In the genomic region with DNA sequence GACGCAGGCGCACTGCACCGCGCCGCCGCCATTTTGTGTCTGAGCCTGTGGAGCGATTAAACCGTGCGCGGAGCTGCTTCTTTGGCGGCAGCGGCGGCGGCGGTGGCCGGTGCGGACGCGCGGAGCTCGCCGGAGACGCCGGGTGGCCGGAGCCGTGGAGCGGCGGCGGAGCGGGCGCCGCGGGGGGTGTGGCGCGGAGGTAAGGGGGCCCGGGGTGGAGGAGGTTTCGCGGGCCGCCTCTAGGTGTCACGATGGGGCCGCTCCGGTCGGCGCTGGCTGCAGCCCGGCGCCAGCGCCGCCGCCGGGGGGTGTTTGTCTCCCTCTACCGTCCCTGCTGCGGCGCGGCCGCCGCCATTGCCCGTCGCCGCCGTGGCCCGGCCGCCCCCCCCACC, we compare ENCODE assay signal across 1 cellular context.
A peak's percentile ranks its signal among the peaks of the same experiment; 100 is the strongest.
TF ChIP-seq lines count a peak whose summit lies in the region.

A gene with protein sequence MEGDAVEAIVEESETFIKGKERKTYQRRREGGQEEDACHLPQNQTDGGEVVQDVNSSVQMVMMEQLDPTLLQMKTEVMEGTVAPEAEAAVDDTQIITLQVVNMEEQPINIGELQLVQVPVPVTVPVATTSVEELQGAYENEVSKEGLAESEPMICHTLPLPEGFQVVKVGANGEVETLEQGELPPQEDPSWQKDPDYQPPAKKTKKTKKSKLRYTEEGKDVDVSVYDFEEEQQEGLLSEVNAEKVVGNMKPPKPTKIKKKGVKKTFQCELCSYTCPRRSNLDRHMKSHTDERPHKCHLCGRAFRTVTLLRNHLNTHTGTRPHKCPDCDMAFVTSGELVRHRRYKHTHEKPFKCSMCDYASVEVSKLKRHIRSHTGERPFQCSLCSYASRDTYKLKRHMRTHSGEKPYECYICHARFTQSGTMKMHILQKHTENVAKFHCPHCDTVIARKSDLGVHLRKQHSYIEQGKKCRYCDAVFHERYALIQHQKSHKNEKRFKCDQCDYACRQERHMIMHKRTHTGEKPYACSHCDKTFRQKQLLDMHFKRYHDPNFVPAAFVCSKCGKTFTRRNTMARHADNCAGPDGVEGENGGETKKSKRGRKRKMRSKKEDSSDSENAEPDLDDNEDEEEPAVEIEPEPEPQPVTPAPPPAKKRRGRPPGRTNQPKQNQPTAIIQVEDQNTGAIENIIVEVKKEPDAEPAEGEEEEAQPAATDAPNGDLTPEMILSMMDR (plus strand): TSS at position 1 of the 392 bp plus-strand sequence. CDS start 48,307 bp downstream, outside the sequence.

TF ChIP-seq in GM12878, 131 proteins besides CTCF, POLR2A, EP300 and RAD21 (continues in another document):
- TF ChIP-seq, protein P1, sequence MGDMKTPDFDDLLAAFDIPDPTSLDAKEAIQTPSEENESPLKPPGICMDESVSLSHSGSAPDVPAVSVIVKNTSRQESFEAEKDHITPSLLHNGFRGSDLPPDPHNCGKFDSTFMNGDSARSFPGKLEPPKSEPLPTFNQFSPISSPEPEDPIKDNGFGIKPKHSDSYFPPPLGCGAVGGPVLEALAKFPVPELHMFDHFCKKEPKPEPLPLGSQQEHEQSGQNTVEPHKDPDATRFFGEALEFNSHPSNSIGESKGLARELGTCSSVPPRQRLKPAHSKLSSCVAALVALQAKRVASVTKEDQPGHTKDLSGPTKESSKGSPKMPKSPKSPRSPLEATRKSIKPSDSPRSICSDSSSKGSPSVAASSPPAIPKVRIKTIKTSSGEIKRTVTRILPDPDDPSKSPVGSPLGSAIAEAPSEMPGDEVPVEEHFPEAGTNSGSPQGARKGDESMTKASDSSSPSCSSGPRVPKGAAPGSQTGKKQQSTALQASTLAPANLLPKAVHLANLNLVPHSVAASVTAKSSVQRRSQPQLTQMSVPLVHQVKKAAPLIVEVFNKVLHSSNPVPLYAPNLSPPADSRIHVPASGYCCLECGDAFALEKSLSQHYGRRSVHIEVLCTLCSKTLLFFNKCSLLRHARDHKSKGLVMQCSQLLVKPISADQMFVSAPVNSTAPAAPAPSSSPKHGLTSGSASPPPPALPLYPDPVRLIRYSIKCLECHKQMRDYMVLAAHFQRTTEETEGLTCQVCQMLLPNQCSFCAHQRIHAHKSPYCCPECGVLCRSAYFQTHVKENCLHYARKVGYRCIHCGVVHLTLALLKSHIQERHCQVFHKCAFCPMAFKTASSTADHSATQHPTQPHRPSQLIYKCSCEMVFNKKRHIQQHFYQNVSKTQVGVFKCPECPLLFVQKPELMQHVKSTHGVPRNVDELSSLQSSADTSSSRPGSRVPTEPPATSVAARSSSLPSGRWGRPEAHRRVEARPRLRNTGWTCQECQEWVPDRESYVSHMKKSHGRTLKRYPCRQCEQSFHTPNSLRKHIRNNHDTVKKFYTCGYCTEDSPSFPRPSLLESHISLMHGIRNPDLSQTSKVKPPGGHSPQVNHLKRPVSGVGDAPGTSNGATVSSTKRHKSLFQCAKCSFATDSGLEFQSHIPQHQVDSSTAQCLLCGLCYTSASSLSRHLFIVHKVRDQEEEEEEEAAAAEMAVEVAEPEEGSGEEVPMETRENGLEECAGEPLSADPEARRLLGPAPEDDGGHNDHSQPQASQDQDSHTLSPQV (IDR thresholded peaks at IDR 0.05): peak; percentile 51; the same call in 1 of the 2 replicates
- peak; percentile 29; the same call in 1 of the 2 replicates for TF ChIP-seq RB1 (IDR thresholded peaks at IDR 0.05; ENCODE audit: borderline replicate concordance)
- TF ChIP-seq, protein P2, sequence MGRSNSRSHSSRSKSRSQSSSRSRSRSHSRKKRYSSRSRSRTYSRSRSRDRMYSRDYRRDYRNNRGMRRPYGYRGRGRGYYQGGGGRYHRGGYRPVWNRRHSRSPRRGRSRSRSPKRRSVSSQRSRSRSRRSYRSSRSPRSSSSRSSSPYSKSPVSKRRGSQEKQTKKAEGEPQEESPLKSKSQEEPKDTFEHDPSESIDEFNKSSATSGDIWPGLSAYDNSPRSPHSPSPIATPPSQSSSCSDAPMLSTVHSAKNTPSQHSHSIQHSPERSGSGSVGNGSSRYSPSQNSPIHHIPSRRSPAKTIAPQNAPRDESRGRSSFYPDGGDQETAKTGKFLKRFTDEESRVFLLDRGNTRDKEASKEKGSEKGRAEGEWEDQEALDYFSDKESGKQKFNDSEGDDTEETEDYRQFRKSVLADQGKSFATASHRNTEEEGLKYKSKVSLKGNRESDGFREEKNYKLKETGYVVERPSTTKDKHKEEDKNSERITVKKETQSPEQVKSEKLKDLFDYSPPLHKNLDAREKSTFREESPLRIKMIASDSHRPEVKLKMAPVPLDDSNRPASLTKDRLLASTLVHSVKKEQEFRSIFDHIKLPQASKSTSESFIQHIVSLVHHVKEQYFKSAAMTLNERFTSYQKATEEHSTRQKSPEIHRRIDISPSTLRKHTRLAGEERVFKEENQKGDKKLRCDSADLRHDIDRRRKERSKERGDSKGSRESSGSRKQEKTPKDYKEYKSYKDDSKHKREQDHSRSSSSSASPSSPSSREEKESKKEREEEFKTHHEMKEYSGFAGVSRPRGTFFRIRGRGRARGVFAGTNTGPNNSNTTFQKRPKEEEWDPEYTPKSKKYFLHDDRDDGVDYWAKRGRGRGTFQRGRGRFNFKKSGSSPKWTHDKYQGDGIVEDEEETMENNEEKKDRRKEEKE (IDR thresholded peaks at IDR 0.05): 0 out of 2 replicates have a peak, but pooled peaks have one; percentile 49
- TF ChIP-seq RUNX3 (IDR thresholded peaks at IDR 0.05; ENCODE audit: low read length): 0 out of 2 replicates have a peak, but pooled peaks have one; percentile 10
- TF ChIP-seq, protein P3, sequence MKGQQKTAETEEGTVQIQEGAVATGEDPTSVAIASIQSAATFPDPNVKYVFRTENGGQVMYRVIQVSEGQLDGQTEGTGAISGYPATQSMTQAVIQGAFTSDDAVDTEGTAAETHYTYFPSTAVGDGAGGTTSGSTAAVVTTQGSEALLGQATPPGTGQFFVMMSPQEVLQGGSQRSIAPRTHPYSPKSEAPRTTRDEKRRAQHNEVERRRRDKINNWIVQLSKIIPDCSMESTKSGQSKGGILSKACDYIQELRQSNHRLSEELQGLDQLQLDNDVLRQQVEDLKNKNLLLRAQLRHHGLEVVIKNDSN (IDR thresholded peaks at IDR 0.05; ENCODE audit: borderline replicate concordance, extremely low read length, insufficient read depth, low read depth, low read length): no peak
- 0 out of 2 replicates have a peak, but pooled peaks have one; percentile 0 for TF ChIP-seq TBL1XR1 (IDR thresholded peaks at IDR 0.05; ENCODE audit: low read depth, low read length)
- TF ChIP-seq, protein P4, sequence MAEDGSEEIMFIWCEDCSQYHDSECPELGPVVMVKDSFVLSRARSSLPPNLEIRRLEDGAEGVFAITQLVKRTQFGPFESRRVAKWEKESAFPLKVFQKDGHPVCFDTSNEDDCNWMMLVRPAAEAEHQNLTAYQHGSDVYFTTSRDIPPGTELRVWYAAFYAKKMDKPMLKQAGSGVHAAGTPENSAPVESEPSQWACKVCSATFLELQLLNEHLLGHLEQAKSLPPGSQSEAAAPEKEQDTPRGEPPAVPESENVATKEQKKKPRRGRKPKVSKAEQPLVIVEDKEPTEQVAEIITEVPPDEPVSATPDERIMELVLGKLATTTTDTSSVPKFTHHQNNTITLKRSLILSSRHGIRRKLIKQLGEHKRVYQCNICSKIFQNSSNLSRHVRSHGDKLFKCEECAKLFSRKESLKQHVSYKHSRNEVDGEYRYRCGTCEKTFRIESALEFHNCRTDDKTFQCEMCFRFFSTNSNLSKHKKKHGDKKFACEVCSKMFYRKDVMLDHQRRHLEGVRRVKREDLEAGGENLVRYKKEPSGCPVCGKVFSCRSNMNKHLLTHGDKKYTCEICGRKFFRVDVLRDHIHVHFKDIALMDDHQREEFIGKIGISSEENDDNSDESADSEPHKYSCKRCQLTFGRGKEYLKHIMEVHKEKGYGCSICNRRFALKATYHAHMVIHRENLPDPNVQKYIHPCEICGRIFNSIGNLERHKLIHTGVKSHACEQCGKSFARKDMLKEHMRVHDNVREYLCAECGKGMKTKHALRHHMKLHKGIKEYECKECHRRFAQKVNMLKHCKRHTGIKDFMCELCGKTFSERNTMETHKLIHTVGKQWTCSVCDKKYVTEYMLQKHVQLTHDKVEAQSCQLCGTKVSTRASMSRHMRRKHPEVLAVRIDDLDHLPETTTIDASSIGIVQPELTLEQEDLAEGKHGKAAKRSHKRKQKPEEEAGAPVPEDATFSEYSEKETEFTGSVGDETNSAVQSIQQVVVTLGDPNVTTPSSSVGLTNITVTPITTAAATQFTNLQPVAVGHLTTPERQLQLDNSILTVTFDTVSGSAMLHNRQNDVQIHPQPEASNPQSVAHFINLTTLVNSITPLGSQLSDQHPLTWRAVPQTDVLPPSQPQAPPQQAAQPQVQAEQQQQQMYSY (CRISPR knock-in tag; IDR thresholded peaks at IDR 0.05): no peak
- TF ChIP-seq, protein P5, sequence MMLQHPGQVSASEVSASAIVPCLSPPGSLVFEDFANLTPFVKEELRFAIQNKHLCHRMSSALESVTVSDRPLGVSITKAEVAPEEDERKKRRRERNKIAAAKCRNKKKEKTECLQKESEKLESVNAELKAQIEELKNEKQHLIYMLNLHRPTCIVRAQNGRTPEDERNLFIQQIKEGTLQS (IDR thresholded peaks at IDR 0.05; ENCODE audit: borderline replicate concordance, extremely low read depth, low read depth, low read length): no peak
- TF ChIP-seq ASH2L (IDR thresholded peaks at IDR 0.05; ENCODE audit: borderline replicate concordance, low read depth): peak; percentile 83; the same call in 1 of the 2 replicates
- peak; percentile 83; the same call in 1 of the 2 replicates for TF ChIP-seq ZNF217 (IDR thresholded peaks at IDR 0.05)
- TF ChIP-seq SMC3 (IDR thresholded peaks at IDR 0.05; ENCODE audit: borderline replicate concordance, low read length): peak; percentile 21; the same call in 1 of the 2 replicates
- TF ChIP-seq, protein P6, sequence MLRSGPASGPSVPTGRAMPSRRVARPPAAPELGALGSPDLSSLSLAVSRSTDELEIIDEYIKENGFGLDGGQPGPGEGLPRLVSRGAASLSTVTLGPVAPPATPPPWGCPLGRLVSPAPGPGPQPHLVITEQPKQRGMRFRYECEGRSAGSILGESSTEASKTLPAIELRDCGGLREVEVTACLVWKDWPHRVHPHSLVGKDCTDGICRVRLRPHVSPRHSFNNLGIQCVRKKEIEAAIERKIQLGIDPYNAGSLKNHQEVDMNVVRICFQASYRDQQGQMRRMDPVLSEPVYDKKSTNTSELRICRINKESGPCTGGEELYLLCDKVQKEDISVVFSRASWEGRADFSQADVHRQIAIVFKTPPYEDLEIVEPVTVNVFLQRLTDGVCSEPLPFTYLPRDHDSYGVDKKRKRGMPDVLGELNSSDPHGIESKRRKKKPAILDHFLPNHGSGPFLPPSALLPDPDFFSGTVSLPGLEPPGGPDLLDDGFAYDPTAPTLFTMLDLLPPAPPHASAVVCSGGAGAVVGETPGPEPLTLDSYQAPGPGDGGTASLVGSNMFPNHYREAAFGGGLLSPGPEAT (IDR thresholded peaks at IDR 0.05; ENCODE audit: low read depth): no peak
- TF ChIP-seq YY1 (IDR thresholded peaks at IDR 0.05; ENCODE audit: low read depth, low read length): peak; percentile 95
- peak; percentile 62; the same call in 1 of the 2 replicates for TF ChIP-seq GATAD2B (conservative IDR thresholded peaks at IDR 0.05; ENCODE audit: low read depth)
- TF ChIP-seq, protein P7, sequence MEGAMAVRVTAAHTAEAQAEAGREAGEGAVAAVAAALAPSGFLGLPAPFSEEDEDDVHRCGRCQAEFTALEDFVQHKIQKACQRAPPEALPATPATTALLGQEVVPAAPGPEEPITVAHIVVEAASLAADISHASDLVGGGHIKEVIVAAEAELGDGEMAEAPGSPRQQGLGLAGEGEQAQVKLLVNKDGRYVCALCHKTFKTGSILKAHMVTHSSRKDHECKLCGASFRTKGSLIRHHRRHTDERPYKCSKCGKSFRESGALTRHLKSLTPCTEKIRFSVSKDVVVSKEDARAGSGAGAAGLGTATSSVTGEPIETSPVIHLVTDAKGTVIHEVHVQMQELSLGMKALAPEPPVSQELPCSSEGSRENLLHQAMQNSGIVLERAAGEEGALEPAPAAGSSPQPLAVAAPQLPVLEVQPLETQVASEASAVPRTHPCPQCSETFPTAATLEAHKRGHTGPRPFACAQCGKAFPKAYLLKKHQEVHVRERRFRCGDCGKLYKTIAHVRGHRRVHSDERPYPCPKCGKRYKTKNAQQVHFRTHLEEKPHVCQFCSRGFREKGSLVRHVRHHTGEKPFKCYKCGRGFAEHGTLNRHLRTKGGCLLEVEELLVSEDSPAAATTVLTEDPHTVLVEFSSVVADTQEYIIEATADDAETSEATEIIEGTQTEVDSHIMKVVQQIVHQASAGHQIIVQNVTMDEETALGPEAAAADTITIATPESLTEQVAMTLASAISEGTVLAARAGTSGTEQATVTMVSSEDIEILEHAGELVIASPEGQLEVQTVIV (IDR thresholded peaks at IDR 0.05; ENCODE audit: borderline replicate concordance, partially characterized antibody): no peak
- TF ChIP-seq, protein P8, sequence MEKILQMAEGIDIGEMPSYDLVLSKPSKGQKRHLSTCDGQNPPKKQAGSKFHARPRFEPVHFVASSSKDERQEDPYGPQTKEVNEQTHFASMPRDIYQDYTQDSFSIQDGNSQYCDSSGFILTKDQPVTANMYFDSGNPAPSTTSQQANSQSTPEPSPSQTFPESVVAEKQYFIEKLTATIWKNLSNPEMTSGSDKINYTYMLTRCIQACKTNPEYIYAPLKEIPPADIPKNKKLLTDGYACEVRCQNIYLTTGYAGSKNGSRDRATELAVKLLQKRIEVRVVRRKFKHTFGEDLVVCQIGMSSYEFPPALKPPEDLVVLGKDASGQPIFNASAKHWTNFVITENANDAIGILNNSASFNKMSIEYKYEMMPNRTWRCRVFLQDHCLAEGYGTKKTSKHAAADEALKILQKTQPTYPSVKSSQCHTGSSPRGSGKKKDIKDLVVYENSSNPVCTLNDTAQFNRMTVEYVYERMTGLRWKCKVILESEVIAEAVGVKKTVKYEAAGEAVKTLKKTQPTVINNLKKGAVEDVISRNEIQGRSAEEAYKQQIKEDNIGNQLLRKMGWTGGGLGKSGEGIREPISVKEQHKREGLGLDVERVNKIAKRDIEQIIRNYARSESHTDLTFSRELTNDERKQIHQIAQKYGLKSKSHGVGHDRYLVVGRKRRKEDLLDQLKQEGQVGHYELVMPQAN (conservative IDR thresholded peaks at IDR 0.05): peak; percentile 44
- peak; percentile 47 for TF ChIP-seq RELA (IDR thresholded peaks at IDR 0.05; ENCODE audit: borderline replicate concordance, partially characterized antibody)
- TF ChIP-seq TCF12 (IDR thresholded peaks at IDR 0.05; ENCODE audit: low read depth, low read length): 0 out of 2 replicates have a peak, but pooled peaks have one; percentile 37
- 0 out of 2 replicates have a peak, but pooled peaks have one; percentile 10 for TF ChIP-seq POLR2AphosphoS2 (IDR thresholded peaks at IDR 0.05; ENCODE audit: low read depth, low read length)
- TF ChIP-seq, protein P9, sequence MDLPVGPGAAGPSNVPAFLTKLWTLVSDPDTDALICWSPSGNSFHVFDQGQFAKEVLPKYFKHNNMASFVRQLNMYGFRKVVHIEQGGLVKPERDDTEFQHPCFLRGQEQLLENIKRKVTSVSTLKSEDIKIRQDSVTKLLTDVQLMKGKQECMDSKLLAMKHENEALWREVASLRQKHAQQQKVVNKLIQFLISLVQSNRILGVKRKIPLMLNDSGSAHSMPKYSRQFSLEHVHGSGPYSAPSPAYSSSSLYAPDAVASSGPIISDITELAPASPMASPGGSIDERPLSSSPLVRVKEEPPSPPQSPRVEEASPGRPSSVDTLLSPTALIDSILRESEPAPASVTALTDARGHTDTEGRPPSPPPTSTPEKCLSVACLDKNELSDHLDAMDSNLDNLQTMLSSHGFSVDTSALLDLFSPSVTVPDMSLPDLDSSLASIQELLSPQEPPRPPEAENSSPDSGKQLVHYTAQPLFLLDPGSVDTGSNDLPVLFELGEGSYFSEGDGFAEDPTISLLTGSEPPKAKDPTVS (IDR thresholded peaks at IDR 0.05; ENCODE audit: low read depth, low read length): no peak
- peak; percentile 91 for TF ChIP-seq SMARCA5 (IDR thresholded peaks at IDR 0.05)
- TF ChIP-seq POU2F2 (IDR thresholded peaks at IDR 0.05; ENCODE audit: borderline replicate concordance, low read depth, low read length): no peak
- TF ChIP-seq DPF2 (IDR thresholded peaks at IDR 0.05): 0 out of 2 replicates have a peak, but pooled peaks have one; percentile 44
- TF ChIP-seq CHD2 (IDR thresholded peaks at IDR 0.05; ENCODE audit: borderline replicate concordance, low read depth, low read length): no peak
- peak; percentile 65 for TF ChIP-seq NRF1 (conservative IDR thresholded peaks at IDR 0.05; ENCODE audit: low read depth, low read length)
- TF ChIP-seq TCF3 (IDR thresholded peaks at IDR 0.05; ENCODE audit: borderline replicate concordance, insufficient read depth, low read depth, low read length): no peak
